In the genomic region with DNA sequence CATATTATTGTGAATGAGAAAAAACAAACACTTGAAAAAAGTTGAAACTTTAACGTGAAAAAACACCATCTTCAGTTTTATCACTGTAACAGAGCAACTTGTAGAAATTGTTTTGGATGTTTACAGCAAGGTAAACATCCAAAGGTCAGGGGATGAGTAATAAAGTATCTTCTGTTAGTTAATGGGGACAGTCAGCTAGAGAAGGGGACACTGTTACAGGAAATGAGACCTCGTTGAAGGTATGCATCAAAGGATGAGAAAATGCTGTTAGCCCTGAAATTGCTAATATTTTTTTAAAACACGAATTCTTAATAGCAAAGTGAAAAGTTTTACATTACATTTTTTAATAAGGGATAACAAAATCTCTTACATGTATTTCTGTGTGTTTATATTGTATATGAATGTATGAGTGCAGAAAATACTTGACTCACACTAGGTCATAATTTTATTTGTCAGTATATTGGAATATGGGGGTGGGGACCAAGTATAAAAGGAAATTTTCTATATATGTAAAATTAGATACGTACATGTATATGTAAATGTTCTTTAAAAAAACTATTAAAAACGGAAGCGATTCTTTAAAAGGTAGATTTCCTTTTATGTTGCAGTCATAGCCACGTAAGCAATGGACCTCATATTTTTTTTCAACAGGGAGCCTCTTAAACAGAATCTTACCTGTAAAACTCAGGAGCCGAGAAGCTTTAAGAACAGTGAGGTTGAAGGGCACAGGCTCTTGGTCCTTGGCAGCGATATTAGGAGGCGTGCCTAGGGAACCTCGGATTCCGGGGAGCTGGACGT, we compare ENCODE assay signal across 1 cellular context.
TF ChIP-seq lines count a peak whose summit lies in the region.

No MANE protein-coding gene starts in this region.

TF ChIP-seq in HepG2, 621 proteins besides CTCF, POLR2A, EP300 and RAD21 (continued from another document and continues in another):
- peak; percentile 52; the same call in 1 of the 2 replicates for TF ChIP-seq POGZ (CRISPR knock-in tag; IDR thresholded peaks at IDR 0.05)
- TF ChIP-seq, protein P1, sequence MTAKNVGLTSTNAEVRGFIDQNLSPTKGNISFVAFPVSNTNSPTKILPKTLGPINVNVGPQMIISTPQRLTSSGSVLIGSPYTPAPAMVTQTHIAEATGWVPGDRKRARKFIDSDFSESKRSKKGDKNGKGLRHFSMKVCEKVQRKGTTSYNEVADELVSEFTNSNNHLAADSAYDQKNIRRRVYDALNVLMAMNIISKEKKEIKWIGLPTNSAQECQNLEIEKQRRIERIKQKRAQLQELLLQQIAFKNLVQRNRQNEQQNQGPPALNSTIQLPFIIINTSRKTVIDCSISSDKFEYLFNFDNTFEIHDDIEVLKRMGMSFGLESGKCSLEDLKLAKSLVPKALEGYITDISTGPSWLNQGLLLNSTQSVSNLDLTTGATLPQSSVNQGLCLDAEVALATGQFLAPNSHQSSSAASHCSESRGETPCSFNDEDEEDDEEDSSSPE (CRISPR knock-in tag; IDR thresholded peaks at IDR 0.05), result no peak
- TF ChIP-seq ZNF292 (CRISPR knock-in tag; IDR thresholded peaks at IDR 0.05; ENCODE audit: borderline replicate concordance, low read depth), result no peak
- no peak for TF ChIP-seq ZNF331 (CRISPR knock-in tag; IDR thresholded peaks at IDR 0.05)
- no peak for TF ChIP-seq USF2 (IDR thresholded peaks at IDR 0.05; ENCODE audit: low read depth, low read length)
- TF ChIP-seq USF2 (CRISPR knock-in tag; IDR thresholded peaks at IDR 0.05; ENCODE audit: borderline replicate concordance), result no peak
- TF ChIP-seq ZNF251 (CRISPR knock-in tag; IDR thresholded peaks at IDR 0.05), result no peak
- TF ChIP-seq SRSF1 (optimal IDR thresholded peaks at IDR 0.05; ENCODE audit: low read depth, low read length), result no peak
- no peak for TF ChIP-seq PHF8 (CRISPR knock-in tag; IDR thresholded peaks at IDR 0.05)
- TF ChIP-seq RFXAP (CRISPR knock-in tag; IDR thresholded peaks at IDR 0.05; ENCODE audit: borderline replicate concordance), result no peak
- no peak for TF ChIP-seq ZNF569 (CRISPR knock-in tag; IDR thresholded peaks at IDR 0.05; ENCODE audit: borderline replicate concordance)
- no peak for TF ChIP-seq RORA (CRISPR knock-in tag; IDR thresholded peaks at IDR 0.05)
- TF ChIP-seq, protein P2, sequence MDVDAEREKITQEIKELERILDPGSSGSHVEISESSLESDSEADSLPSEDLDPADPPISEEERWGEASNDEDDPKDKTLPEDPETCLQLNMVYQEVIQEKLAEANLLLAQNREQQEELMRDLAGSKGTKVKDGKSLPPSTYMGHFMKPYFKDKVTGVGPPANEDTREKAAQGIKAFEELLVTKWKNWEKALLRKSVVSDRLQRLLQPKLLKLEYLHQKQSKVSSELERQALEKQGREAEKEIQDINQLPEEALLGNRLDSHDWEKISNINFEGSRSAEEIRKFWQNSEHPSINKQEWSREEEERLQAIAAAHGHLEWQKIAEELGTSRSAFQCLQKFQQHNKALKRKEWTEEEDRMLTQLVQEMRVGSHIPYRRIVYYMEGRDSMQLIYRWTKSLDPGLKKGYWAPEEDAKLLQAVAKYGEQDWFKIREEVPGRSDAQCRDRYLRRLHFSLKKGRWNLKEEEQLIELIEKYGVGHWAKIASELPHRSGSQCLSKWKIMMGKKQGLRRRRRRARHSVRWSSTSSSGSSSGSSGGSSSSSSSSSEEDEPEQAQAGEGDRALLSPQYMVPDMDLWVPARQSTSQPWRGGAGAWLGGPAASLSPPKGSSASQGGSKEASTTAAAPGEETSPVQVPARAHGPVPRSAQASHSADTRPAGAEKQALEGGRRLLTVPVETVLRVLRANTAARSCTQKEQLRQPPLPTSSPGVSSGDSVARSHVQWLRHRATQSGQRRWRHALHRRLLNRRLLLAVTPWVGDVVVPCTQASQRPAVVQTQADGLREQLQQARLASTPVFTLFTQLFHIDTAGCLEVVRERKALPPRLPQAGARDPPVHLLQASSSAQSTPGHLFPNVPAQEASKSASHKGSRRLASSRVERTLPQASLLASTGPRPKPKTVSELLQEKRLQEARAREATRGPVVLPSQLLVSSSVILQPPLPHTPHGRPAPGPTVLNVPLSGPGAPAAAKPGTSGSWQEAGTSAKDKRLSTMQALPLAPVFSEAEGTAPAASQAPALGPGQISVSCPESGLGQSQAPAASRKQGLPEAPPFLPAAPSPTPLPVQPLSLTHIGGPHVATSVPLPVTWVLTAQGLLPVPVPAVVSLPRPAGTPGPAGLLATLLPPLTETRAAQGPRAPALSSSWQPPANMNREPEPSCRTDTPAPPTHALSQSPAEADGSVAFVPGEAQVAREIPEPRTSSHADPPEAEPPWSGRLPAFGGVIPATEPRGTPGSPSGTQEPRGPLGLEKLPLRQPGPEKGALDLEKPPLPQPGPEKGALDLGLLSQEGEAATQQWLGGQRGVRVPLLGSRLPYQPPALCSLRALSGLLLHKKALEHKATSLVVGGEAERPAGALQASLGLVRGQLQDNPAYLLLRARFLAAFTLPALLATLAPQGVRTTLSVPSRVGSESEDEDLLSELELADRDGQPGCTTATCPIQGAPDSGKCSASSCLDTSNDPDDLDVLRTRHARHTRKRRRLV (CRISPR knock-in tag; IDR thresholded peaks at IDR 0.05), result no peak
- peak; percentile 91 for TF ChIP-seq HOMEZ (CRISPR knock-in tag; IDR thresholded peaks at IDR 0.05; ENCODE audit: low read depth)
- no peak for TF ChIP-seq FOXM1 (CRISPR knock-in tag; IDR thresholded peaks at IDR 0.05)
- no peak for TF ChIP-seq SOX6 (IDR thresholded peaks at IDR 0.05)
- peak; percentile 10; the same call in 1 of the 2 replicates for TF ChIP-seq SOX6 (CRISPR knock-in tag; IDR thresholded peaks at IDR 0.05)
- no peak for TF ChIP-seq ZNF44 (CRISPR knock-in tag; IDR thresholded peaks at IDR 0.05)
- no peak for TF ChIP-seq NCOA5 (CRISPR knock-in tag; IDR thresholded peaks at IDR 0.05)
- TF ChIP-seq ZNF230 (CRISPR knock-in tag; IDR thresholded peaks at IDR 0.05), result no peak
- no peak for TF ChIP-seq ZNF704 (CRISPR knock-in tag; IDR thresholded peaks at IDR 0.05; ENCODE audit: borderline replicate concordance)
- no peak for TF ChIP-seq LRRFIP1 (CRISPR knock-in tag; conservative IDR thresholded peaks at IDR 0.05)
- TF ChIP-seq NKX3-1 (CRISPR knock-in tag; IDR thresholded peaks at IDR 0.05), result no peak
- TF ChIP-seq ZNF749 (CRISPR knock-in tag; IDR thresholded peaks at IDR 0.05; ENCODE audit: borderline replicate concordance), result no peak
- TF ChIP-seq, protein P3, sequence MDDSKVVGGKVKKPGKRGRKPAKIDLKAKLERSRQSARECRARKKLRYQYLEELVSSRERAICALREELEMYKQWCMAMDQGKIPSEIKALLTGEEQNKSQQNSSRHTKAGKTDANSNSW (CRISPR knock-in tag; IDR thresholded peaks at IDR 0.05; ENCODE audit: borderline replicate concordance), result no peak
- no peak for TF ChIP-seq ARNT2 (CRISPR knock-in tag; IDR thresholded peaks at IDR 0.05; ENCODE audit: low read depth)
- no peak for TF ChIP-seq RBAK (CRISPR knock-in tag; IDR thresholded peaks at IDR 0.05)
- TF ChIP-seq ZNF264 (CRISPR knock-in tag; IDR thresholded peaks at IDR 0.05), result no peak
- TF ChIP-seq MYNN (CRISPR knock-in tag; IDR thresholded peaks at IDR 0.05; ENCODE audit: low read depth), result no peak
- TF ChIP-seq TFDP1 (CRISPR knock-in tag; IDR thresholded peaks at IDR 0.05; ENCODE audit: borderline replicate concordance), result no peak
- peak; percentile 72 for TF ChIP-seq ELF3 (CRISPR knock-in tag; IDR thresholded peaks at IDR 0.05)
- TF ChIP-seq ZNF703 (CRISPR knock-in tag; IDR thresholded peaks at IDR 0.05; ENCODE audit: borderline replicate concordance), result no peak
- TF ChIP-seq TIGD3 (CRISPR knock-in tag; IDR thresholded peaks at IDR 0.05; ENCODE audit: borderline replicate concordance), result no peak
- TF ChIP-seq CAMTA2 (CRISPR knock-in tag; IDR thresholded peaks at IDR 0.05; ENCODE audit: borderline replicate concordance), result no peak
- TF ChIP-seq NR3C1 (CRISPR knock-in tag; IDR thresholded peaks at IDR 0.05), result no peak
- no peak for TF ChIP-seq ZNF232 (CRISPR knock-in tag; IDR thresholded peaks at IDR 0.05; ENCODE audit: borderline replicate concordance)
- TF ChIP-seq CREB1 (IDR thresholded peaks at IDR 0.05), result no peak
- TF ChIP-seq CREB1 (CRISPR knock-in tag; IDR thresholded peaks at IDR 0.05), result 0 out of 2 replicates have a peak, but pooled peaks have one; percentile 39
- TF ChIP-seq ZNF75D (CRISPR knock-in tag; IDR thresholded peaks at IDR 0.05; ENCODE audit: borderline replicate concordance), result no peak
- TF ChIP-seq, protein P4, sequence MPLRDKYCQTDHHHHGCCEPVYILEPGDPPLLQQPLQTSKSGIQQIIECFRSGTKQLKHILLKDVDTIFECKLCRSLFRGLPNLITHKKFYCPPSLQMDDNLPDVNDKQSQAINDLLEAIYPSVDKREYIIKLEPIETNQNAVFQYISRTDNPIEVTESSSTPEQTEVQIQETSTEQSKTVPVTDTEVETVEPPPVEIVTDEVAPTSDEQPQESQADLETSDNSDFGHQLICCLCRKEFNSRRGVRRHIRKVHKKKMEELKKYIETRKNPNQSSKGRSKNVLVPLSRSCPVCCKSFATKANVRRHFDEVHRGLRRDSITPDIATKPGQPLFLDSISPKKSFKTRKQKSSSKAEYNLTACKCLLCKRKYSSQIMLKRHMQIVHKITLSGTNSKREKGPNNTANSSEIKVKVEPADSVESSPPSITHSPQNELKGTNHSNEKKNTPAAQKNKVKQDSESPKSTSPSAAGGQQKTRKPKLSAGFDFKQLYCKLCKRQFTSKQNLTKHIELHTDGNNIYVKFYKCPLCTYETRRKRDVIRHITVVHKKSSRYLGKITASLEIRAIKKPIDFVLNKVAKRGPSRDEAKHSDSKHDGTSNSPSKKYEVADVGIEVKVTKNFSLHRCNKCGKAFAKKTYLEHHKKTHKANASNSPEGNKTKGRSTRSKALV (CRISPR knock-in tag; IDR thresholded peaks at IDR 0.05), result no peak
